ENCODE assay signal across 14 cellular contexts in the genomic region with DNA sequence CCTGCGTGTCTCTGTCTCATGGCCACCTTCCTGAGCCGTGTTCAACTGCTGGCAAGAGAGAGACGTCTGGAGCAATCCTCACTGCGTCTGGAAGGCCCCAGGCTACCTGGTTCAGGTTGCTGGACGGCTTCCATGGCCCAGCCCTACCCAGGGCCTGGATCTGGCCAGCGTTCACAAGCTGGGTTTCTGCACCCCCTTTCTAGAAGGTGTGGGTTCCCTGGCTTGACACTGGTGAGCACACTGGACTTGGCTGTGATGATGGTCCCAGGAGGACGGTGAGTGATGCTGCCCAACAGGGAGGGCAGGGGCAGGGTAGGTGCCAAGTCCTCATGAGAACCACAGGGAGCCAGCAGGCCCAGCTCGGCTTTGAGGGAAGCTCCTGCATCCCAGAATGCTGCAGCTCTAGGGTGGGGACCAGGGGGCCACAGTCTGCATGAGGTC.
"Had no signal": no experiment of that assay in that cellular context is flagged by ENCODE, and none has a peak within 500 bp of the region (broad histone marks: within the 10 kb centered on the region; RNA-seq: fewer than 3 reads in every experiment).

No MANE protein-coding gene starts in this region.

- H3K4me3 Mint-ChIP-seq: activated CD4-positive, alpha-beta T cell treated with anti-CD3 and anti-CD28 coated beads for 36 hours; naive B cell; stimulated activated effector memory CD8-positive, alpha-beta T cell treated with anti-CD3 and anti-CD28 coated beads, Interleukin-12 subunit alpha, Interleukin-12 subunit beta, amount 100 ng/mL, for 72 hours had no signal

- H3K27me3 ChIP-seq: brain microvascular endothelial cell, heart left ventricle had no signal

- H3K27ac Mint-ChIP-seq: activated CD4-positive, alpha-beta T cell treated with anti-CD3 and anti-CD28 coated beads for 36 hours; activated naive CD4-positive, alpha-beta T cell treated with anti-CD3 and anti-CD28 coated beads, Interleukin-2, amount 50 U/mL, for 72 hours; stimulated activated effector memory CD8-positive, alpha-beta T cell treated with anti-CD3 and anti-CD28 coated beads, Interleukin-12 subunit alpha, Interleukin-12 subunit beta, amount 100 ng/mL, for 72 hours had no signal

- H3K4me3 ChIP-seq: heart left ventricle had no signal

- H3K27ac ChIP-seq: brain microvascular endothelial cell, heart left ventricle, parathyroid adenoma had no signal

- H3K36me3 Mint-ChIP-seq: stimulated activated effector memory CD8-positive, alpha-beta T cell treated with anti-CD3 and anti-CD28 coated beads, Interleukin-12 subunit alpha, Interleukin-12 subunit beta, amount 100 ng/mL, for 72 hours had no signal

- ATAC-seq: activated CD4-positive, alpha-beta T cell treated with anti-CD3 and anti-CD28 coated beads for 36 hours; activated naive CD4-positive, alpha-beta T cell treated with anti-CD3 and anti-CD28 coated beads, Interleukin-2, amount 50 U/mL, for 72 hours; heart left ventricle; stimulated activated effector memory CD8-positive, alpha-beta T cell treated with anti-CD3 and anti-CD28 coated beads, Interleukin-12 subunit alpha, Interleukin-12 subunit beta, amount 100 ng/mL, for 72 hours had no signal

- FAIRE-seq: frontal cortex, islet of Langerhans, small intestine had no signal

- DNase-seq: activated CD4-positive, alpha-beta T cell treated with anti-CD3 and anti-CD28 coated beads for 36 hours; activated CD8-positive, alpha-beta memory T cell treated with anti-CD3 and anti-CD28 coated beads for 24 hours; activated T-cell treated with anti-CD3 and anti-CD28 coated beads for 4 hours; amniotic stem cell; brain microvascular endothelial cell; naive B cell; small intestine; trophoblast cell had no signal

- H3K36me3 ChIP-seq: brain microvascular endothelial cell, heart left ventricle had no signal

- H3K4me1 ChIP-seq: parathyroid adenoma had no signal

- H3K27me3 Mint-ChIP-seq: activated CD4-positive, alpha-beta T cell treated with anti-CD3 and anti-CD28 coated beads for 36 hours had no signal

- H3K4me1 Mint-ChIP-seq: activated CD4-positive, alpha-beta T cell treated with anti-CD3 and anti-CD28 coated beads for 36 hours; naive B cell; stimulated activated effector memory CD8-positive, alpha-beta T cell treated with anti-CD3 and anti-CD28 coated beads, Interleukin-12 subunit alpha, Interleukin-12 subunit beta, amount 100 ng/mL, for 72 hours had no signal
